Comparison of ENCODE assay signal across 15 cellular contexts in genomic region chr15:36591534-36592411, GRCh38. TPM values are rescaled to one million over a fixed set of nuclear protein-coding genes. Genes with fewer than 3 reads are reported as not detected.
DNase-seq lines count a peak whose midpoint lies in the region; ATAC-seq and TF ChIP-seq lines count a peak whose summit lies in the region.
"Had no signal": no experiment of that assay in that cellular context is flagged by ENCODE, and none has a peak within 500 bp of the region (broad histone marks: within the 10 kb centered on the region; RNA-seq: fewer than 3 reads in every experiment).

No MANE protein-coding gene starts in this region.

- DNase-seq in AG20443 (ENCODE audit: low spot score), result peak; percentile 23
- DNase-seq in HS-5 (ENCODE audit: low read depth), result peak; percentile 49
- peak; percentile 28 for DNase-seq in astrocyte of the cerebellum (ENCODE audit: low read depth)
- peak; percentile 39 for DNase-seq in left ventricle myocardium superior
- no peak for DNase-seq in Kasumi-1 (lab: John Stamatoyannopoulos, UW)
- DNase-seq in NCI-H1436 (lab: John Stamatoyannopoulos, UW), result no peak
- DNase-seq: activated CD4-positive, alpha-beta T cell treated with anti-CD3 and anti-CD28 coated beads, Interleukin-2, amount 50 U/mL, for 48 hours; activated gamma-delta T cell; GOT3; KBM-7; NCI-H2081 treated with DMSO at 0.1 percent for 48 hours; stimulated activated CD4-positive, alpha-beta T cell treated with anti-CD3 and anti-CD28 coated beads, Interleukin-4, amount 100 ng/mL, for 1 hour; stimulated activated naive CD8-positive, alpha-beta T cell treated with anti-CD3 and anti-CD28 coated beads, Interleukin-15, Interleukin-2, amounts not matched to agents 100 U/mL and 50 U/mL, for 24 hours had no signal

- no peak overlapping the region for H3K4me3 ChIP-seq in astrocyte of the cerebellum (ENCODE audit: low read depth, low read length)

- ATAC-seq in left ventricle myocardium superior (no peak), HG03108 (IDR thresholded peaks at IDR 0.05; ENCODE audit: unreplicated experiment) (no peak), HG03159 (IDR thresholded peaks at IDR 0.05; ENCODE audit: unreplicated experiment) (no peak)
- ATAC-seq: stimulated activated naive CD8-positive, alpha-beta T cell treated with anti-CD3 and anti-CD28 coated beads, Interleukin-15, Interleukin-2, amounts not matched to agents 100 U/mL and 50 U/mL, for 24 hours had no signal

- intact Hi-C loops in left ventricle myocardium superior (cut with micrococcal nuclease), result no loop called here

- TF ChIP-seq CTCF in astrocyte of the cerebellum (IDR thresholded peaks at IDR 0.05; ENCODE audit: low read depth, low read length, missing control alignments), result peak; percentile 11

- in situ Hi-C loops in astrocyte of the cerebellum (cut with HindIII; ENCODE audit: low sequenced_read_pairs), result no loop called here

RNA-seq across cellular contexts. Expression of gene CDIN1, which starts 12.3 kb away (rescaled TPM):
- 113 TPM for total RNA-seq in left ventricle myocardium superior

Comparison
In these comparisons a context has a peak if more than half of its experiments do, and no peak if none do; other contexts are left out.
1. DNase-seq: peak in AG20443 (single experiment), HS-5 (single experiment), astrocyte of the cerebellum (single experiment) and left ventricle myocardium superior (single experiment); none in Kasumi-1 (0 of 2) and NCI-H1436 (single experiment).